ENCODE assay signal across 1 cellular context in the genomic region with DNA sequence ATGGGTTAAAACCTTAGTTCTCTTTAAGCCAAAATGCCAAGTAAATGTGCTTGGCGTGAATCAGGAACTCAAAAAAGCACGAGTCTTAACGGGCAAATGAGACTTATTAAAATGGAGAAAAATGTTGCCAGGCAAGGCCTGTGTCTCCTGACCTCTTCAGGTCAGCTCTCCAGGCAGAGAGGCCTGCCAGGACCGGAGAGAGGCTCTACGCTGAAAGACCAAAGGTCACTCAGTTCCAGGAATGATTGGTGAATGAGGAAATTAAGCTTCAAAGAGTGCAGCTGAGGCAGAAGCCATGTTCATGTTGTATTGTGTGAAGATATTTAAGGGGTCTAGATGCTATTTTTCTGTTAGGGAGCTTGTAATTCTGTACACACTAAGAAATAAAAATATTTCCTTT.
TF ChIP-seq lines count a peak whose summit lies in the region.

No MANE protein-coding gene starts in this region.

TF ChIP-seq in GM23338, 12 proteins besides CTCF, POLR2A, EP300 and RAD21 (continued from another document):
- TF ChIP-seq, protein P1, sequence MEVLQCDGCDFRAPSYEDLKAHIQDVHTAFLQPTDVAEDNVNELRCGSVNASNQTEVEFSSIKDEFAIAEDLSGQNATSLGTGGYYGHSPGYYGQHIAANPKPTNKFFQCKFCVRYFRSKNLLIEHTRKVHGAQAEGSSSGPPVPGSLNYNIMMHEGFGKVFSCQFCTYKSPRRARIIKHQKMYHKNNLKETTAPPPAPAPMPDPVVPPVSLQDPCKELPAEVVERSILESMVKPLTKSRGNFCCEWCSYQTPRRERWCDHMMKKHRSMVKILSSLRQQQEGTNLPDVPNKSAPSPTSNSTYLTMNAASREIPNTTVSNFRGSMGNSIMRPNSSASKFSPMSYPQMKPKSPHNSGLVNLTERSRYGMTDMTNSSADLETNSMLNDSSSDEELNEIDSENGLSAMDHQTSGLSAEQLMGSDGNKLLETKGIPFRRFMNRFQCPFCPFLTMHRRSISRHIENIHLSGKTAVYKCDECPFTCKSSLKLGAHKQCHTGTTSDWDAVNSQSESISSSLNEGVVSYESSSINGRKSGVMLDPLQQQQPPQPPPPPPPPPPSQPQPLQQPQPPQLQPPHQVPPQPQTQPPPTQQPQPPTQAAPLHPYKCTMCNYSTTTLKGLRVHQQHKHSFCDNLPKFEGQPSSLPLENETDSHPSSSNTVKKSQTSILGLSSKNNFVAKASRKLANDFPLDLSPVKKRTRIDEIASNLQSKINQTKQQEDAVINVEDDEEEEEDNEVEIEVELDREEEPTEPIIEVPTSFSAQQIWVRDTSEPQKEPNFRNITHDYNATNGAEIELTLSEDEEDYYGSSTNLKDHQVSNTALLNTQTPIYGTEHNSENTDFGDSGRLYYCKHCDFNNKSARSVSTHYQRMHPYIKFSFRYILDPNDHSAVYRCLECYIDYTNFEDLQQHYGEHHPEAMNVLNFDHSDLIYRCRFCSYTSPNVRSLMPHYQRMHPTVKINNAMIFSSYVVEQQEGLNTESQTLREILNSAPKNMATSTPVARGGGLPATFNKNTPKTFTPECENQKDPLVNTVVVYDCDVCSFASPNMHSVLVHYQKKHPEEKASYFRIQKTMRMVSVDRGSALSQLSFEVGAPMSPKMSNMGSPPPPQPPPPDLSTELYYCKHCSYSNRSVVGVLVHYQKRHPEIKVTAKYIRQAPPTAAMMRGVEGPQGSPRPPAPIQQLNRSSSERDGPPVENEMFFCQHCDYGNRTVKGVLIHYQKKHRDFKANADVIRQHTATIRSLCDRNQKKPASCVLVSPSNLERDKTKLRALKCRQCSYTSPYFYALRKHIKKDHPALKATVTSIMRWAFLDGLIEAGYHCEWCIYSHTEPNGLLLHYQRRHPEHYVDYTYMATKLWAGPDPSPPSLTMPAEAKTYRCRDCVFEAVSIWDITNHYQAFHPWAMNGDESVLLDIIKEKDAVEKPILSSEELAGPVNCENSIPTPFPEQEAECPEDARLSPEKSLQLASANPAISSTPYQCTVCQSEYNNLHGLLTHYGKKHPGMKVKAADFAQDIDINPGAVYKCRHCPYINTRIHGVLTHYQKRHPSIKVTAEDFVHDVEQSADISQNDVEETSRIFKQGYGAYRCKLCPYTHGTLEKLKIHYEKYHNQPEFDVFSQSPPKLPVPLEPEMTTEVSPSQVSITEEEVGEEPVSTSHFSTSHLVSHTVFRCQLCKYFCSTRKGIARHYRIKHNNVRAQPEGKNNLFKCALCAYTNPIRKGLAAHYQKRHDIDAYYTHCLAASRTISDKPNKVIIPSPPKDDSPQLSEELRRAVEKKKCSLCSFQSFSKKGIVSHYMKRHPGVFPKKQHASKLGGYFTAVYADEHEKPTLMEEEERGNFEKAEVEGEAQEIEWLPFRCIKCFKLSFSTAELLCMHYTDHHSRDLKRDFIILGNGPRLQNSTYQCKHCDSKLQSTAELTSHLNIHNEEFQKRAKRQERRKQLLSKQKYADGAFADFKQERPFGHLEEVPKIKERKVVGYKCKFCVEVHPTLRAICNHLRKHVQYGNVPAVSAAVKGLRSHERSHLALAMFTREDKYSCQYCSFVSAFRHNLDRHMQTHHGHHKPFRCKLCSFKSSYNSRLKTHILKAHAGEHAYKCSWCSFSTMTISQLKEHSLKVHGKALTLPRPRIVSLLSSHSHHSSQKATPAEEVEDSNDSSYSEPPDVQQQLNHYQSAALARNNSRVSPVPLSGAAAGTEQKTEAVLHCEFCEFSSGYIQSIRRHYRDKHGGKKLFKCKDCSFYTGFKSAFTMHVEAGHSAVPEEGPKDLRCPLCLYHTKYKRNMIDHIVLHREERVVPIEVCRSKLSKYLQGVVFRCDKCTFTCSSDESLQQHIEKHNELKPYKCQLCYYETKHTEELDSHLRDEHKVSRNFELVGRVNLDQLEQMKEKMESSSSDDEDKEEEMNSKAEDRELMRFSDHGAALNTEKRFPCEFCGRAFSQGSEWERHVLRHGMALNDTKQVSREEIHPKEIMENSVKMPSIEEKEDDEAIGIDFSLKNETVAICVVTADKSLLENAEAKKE (CRISPR knock-in tag; IDR thresholded peaks at IDR 0.05): no peak
- TF ChIP-seq ZNF114 (CRISPR knock-in tag; IDR thresholded peaks at IDR 0.05): no peak
- TF ChIP-seq, protein P2, sequence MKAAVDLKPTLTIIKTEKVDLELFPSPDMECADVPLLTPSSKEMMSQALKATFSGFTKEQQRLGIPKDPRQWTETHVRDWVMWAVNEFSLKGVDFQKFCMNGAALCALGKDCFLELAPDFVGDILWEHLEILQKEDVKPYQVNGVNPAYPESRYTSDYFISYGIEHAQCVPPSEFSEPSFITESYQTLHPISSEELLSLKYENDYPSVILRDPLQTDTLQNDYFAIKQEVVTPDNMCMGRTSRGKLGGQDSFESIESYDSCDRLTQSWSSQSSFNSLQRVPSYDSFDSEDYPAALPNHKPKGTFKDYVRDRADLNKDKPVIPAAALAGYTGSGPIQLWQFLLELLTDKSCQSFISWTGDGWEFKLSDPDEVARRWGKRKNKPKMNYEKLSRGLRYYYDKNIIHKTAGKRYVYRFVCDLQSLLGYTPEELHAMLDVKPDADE (IDR thresholded peaks at IDR 0.05): no peak
- TF ChIP-seq STAT1 (IDR thresholded peaks at IDR 0.05; ENCODE audit: unreplicated experiment): no peak
- no peak for TF ChIP-seq ZNF331 (CRISPR knock-in tag; IDR thresholded peaks at IDR 0.05; ENCODE audit: low read depth)
- TF ChIP-seq, protein P3, sequence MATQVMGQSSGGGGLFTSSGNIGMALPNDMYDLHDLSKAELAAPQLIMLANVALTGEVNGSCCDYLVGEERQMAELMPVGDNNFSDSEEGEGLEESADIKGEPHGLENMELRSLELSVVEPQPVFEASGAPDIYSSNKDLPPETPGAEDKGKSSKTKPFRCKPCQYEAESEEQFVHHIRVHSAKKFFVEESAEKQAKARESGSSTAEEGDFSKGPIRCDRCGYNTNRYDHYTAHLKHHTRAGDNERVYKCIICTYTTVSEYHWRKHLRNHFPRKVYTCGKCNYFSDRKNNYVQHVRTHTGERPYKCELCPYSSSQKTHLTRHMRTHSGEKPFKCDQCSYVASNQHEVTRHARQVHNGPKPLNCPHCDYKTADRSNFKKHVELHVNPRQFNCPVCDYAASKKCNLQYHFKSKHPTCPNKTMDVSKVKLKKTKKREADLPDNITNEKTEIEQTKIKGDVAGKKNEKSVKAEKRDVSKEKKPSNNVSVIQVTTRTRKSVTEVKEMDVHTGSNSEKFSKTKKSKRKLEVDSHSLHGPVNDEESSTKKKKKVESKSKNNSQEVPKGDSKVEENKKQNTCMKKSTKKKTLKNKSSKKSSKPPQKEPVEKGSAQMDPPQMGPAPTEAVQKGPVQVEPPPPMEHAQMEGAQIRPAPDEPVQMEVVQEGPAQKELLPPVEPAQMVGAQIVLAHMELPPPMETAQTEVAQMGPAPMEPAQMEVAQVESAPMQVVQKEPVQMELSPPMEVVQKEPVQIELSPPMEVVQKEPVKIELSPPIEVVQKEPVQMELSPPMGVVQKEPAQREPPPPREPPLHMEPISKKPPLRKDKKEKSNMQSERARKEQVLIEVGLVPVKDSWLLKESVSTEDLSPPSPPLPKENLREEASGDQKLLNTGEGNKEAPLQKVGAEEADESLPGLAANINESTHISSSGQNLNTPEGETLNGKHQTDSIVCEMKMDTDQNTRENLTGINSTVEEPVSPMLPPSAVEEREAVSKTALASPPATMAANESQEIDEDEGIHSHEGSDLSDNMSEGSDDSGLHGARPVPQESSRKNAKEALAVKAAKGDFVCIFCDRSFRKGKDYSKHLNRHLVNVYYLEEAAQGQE (IDR thresholded peaks at IDR 0.05; ENCODE audit: unreplicated experiment): no peak
- no peak for TF ChIP-seq CREB1 (CRISPR knock-in tag; IDR thresholded peaks at IDR 0.05; ENCODE audit: low read depth)
